In genomic region chr19:29771708-29772415, GRCh38 we compare ENCODE assay signal across 9 cellular contexts. TPM values are rescaled to one million over a fixed set of nuclear protein-coding genes. Genes with fewer than 3 reads are reported as not detected.
DNase-seq lines count a peak whose midpoint lies in the region; ATAC-seq and TF ChIP-seq lines count a peak whose summit lies in the region.
"Had no signal": no experiment of that assay in that cellular context is flagged by ENCODE, and none has a peak within 500 bp of the region (broad histone marks: within the 10 kb centered on the region; RNA-seq: fewer than 3 reads in every experiment).

No MANE protein-coding gene starts in this region.

- no peaks in the 10 kb centered on the region for H3F3A ChIP-seq in PC-3 (ENCODE audit: low read length, unreplicated experiment)

- H3K4me3 Mint-ChIP-seq in MCF 10A (ENCODE audit: unreplicated experiment) = no peak overlapping the region

- no peaks in the 10 kb centered on the region for H3K36me3 ChIP-seq in BE2C
- H3K36me3 ChIP-seq in PC-3 (ENCODE audit: low read depth, low read length) = no peaks in the 10 kb centered on the region
- H3K36me3 ChIP-seq: neutrophil had no signal

- TF ChIP-seq CTCF in BE2C (IDR thresholded peaks at IDR 0.05; ENCODE audit: low read depth, low read length) = peak; percentile 85
- TF ChIP-seq CTCF in PC-3 (conservative IDR thresholded peaks at IDR 0.05; ENCODE audit: low read depth, low read length) = peak; percentile 64
- TF ChIP-seq CTCF in MCF 10A (IDR thresholded peaks at IDR 0.05; ENCODE audit: unreplicated experiment) = peak; percentile 44

- ATAC-seq in PC-3 (peak; percentile 58), HG02678 (IDR thresholded peaks at IDR 0.05; ENCODE audit: unreplicated experiment) (no peak)

- no peaks in the 10 kb centered on the region for H3K27me3 Mint-ChIP-seq in MCF 10A (ENCODE audit: insufficient read depth, unreplicated experiment)

- no peak overlapping the region for H3K27ac ChIP-seq in PC-3 (ENCODE audit: low read length)
- H3K27ac ChIP-seq: neutrophil had no signal

- H3K4me3 ChIP-seq in BE2C (ENCODE audit: low read depth, low read length) = no peak overlapping the region
- H3K4me3 ChIP-seq in PC-3 (ENCODE audit: low read length) = no peak overlapping the region

- intact Hi-C loops in PC-3 (cut with micrococcal nuclease) (loop anchor here (1.0 kb wide), 1 partner anchor 101 kb away; no protein-coding TSS in a partner anchor), MCF 10A (cut with micrococcal nuclease) (loop anchor here (1.0 kb wide), 1 partner anchor 101 kb away; no protein-coding TSS in a partner anchor)

- H3K9me3 ChIP-seq in BE2C (no peaks in the 10 kb centered on the region), PC-3 (ENCODE audit: low read length) (no peaks in the 10 kb centered on the region)
- H3K9me3 ChIP-seq: neutrophil had no signal

- H3K27me3 ChIP-seq in BE2C (no peaks in the 10 kb centered on the region), PC-3 (ENCODE audit: low read length) (no peaks in the 10 kb centered on the region)

- no peaks in the 10 kb centered on the region for H4K20me1 ChIP-seq in PC-3 (ENCODE audit: low read length)

- H3K4me1 ChIP-seq in BE2C = no peaks in the 10 kb centered on the region
- H3K4me1 ChIP-seq in PC-3 (ENCODE audit: insufficient read depth, low read length) = no peaks in the 10 kb centered on the region

- no peak overlapping the region for H3K4me2 ChIP-seq in PC-3 (ENCODE audit: low read length)

- H3K9me2 ChIP-seq in PC-3 (replicated peaks; ENCODE audit: low read length) = no peaks in the 10 kb centered on the region

- BruUV-seq in PC-3 (replicated peaks; lab: Mats Ljungman, UMichigan) = no TSS peak
- no TSS peak for BruUV-seq in MCF 10A (replicated peaks; lab: Mats Ljungman, UMichigan)

- peaks cover 5% of the 10 kb centered on the region for H3K4me1 Mint-ChIP-seq in MCF 10A (ENCODE audit: insufficient read depth, unreplicated experiment)

- H2AFZ ChIP-seq in PC-3 (ENCODE audit: low read length) = no peak overlapping the region

- POLR2A ChIA-PET in PC-3 (lab: Charles Lee; ENCODE audit: unreplicated experiment) (no interaction called here), MCF 10A (lab: Yijun Ruan, JAX) (no interaction called here)

- H3K9me3 Mint-ChIP-seq in MCF 10A (ENCODE audit: unreplicated experiment) = no peaks in the 10 kb centered on the region

- peaks cover 7% of the 10 kb centered on the region for H3K36me3 Mint-ChIP-seq in MCF 10A (ENCODE audit: insufficient read depth, unreplicated experiment)

- DNase-seq in BE2C (peak; percentile 74), GM19238 (ENCODE audit: insufficient read length, low spot score) (peak; percentile 50), PC-3 (peak; percentile 46), MCF 10A (ENCODE audit: unreplicated experiment) (peak; percentile 60), iris pigment epithelial cell (ENCODE audit: low read depth) (peak; percentile 49), NOMO-1 treated with DMSO at 0.1 percent for 48 hours (lab: John Stamatoyannopoulos, UW; ENCODE audit: unreplicated experiment) (no peak)
- DNase-seq in stimulated activated CD8-positive, alpha-beta memory T cell treated with anti-CD3 and anti-CD28 coated beads, Interleukin-4, amount 100 ng/mL, for 24 hours (ENCODE audit: low read depth) = peak; percentile 7

- H3K9ac ChIP-seq in PC-3 (ENCODE audit: low read length) = no peak overlapping the region

- CTCF ChIA-PET in PC-3 (lab: Charles Lee) = interaction anchor here (0.6 kb wide), 1 partner anchor 471 kb away, joined by 4 read pairs; no protein-coding TSS in a partner anchor
- CTCF ChIA-PET in MCF 10A (lab: Yijun Ruan, JAX) = interaction anchor here (0.6 to 7.7 kb wide), 15 partner anchors 11 to 879 kb away, joined by 3 to 48 read pairs (median 3); no protein-coding TSS in a partner anchor

- no peak overlapping the region for H3K27ac Mint-ChIP-seq in MCF 10A (ENCODE audit: low read depth, unreplicated experiment)

- H3K79me2 ChIP-seq in PC-3 (ENCODE audit: low read length) = no peaks in the 10 kb centered on the region

RNA-seq across cellular contexts. Expression of gene CCNE1, which starts 39.9 kb away (rescaled TPM):
- polyA plus RNA-seq in BE2C (2012; ENCODE audit: insufficient read depth, insufficient read length, low read depth) = 1.5 TPM
- 10.0 and 10.9 TPM in 2 replicates for total RNA-seq in PC-3 (2014; rRNA removed)
- 3.0 and 3.5 TPM in 2 replicates for total RNA-seq in MCF 10A (2022)

RNA-seq across cellular contexts. Expression of gene C19orf12, which starts 56.8 kb away (rescaled TPM):
- polyA plus RNA-seq in BE2C (2012; ENCODE audit: insufficient read depth, insufficient read length, low read depth) = 32.4 TPM
- 11.8 and 25.2 TPM in 2 replicates for total RNA-seq in PC-3 (2014; rRNA removed)
- total RNA-seq in MCF 10A (2022) = 20.2 and 21.6 TPM in 2 replicates
